Comparison of ENCODE assay signal across 8 cellular contexts in genomic region chr4:48905363-48906015, GRCh38. TPM values are rescaled to one million over a fixed set of nuclear protein-coding genes. Genes with fewer than 3 reads are reported as not detected.
DNase-seq lines count a peak whose midpoint lies in the region; ATAC-seq and TF ChIP-seq lines count a peak whose summit lies in the region.

No MANE protein-coding gene starts in this region.

- TF ChIP-seq EP300 in neural cell (conservative IDR thresholded peaks at IDR 0.05; ENCODE audit: poor library complexity, severe bottlenecking), result no peak

- TF ChIP-seq CTCF in DND-41 (IDR thresholded peaks at IDR 0.05; ENCODE audit: borderline replicate concordance, extremely low read depth, low read length, poor library complexity, severe bottlenecking) (no peak), NB4 (IDR thresholded peaks at IDR 0.05; ENCODE audit: low read depth, low read length) (peak; percentile 16), neural cell (IDR thresholded peaks at IDR 0.05; ENCODE audit: poor library complexity, severe bottlenecking) (no peak)

- H3K36me3 ChIP-seq in DND-41 (ENCODE audit: insufficient read depth, low read length) (peaks cover 39% of the 10 kb centered on the region), neural cell (ENCODE audit: insufficient read depth, low read length) (peaks cover 5% of the 10 kb centered on the region)
- H3K36me3 ChIP-seq in effector memory CD4-positive, alpha-beta T cell (ENCODE audit: control insufficient read depth, insufficient read depth, low read length), result peaks cover 22% of the 10 kb centered on the region

- H3K27ac ChIP-seq in DND-41 (ENCODE audit: low read length) (peak overlapping the region; percentile 82), neural cell (ENCODE audit: low read length) (no peak overlapping the region), caudate nucleus (ENCODE audit: low read depth, low read length) (no peak overlapping the region)
- peak overlapping the region; percentile 63 for H3K27ac ChIP-seq in effector memory CD4-positive, alpha-beta T cell (ENCODE audit: insufficient read depth, low read length, poor library complexity, severe bottlenecking)

- H4K20me1 ChIP-seq in DND-41 (ENCODE audit: insufficient read depth, low read length) (no peaks in the 10 kb centered on the region), neural cell (ENCODE audit: insufficient read depth) (no peaks in the 10 kb centered on the region)

- H3K4me1 ChIP-seq in DND-41 (ENCODE audit: insufficient read depth, low read length), result peaks cover 28% of the 10 kb centered on the region
- peaks cover 15% of the 10 kb centered on the region for H3K4me1 ChIP-seq in effector memory CD4-positive, alpha-beta T cell (ENCODE audit: control insufficient read depth, insufficient read depth, low read length, poor library complexity, severe bottlenecking)

- H2AFZ ChIP-seq in DND-41 (ENCODE audit: low read depth, low read length), result peak overlapping the region; percentile 82; the same call in 1 of the 2 replicates
- H2AFZ ChIP-seq in neural cell (ENCODE audit: low read depth, low read length), result no peak overlapping the region

- H3K9me3 ChIP-seq in DND-41 (ENCODE audit: insufficient read depth, low read length, severe bottlenecking) (no peaks in the 10 kb centered on the region), neural cell (ENCODE audit: low read length) (no peaks in the 10 kb centered on the region)
- H3K9me3 ChIP-seq in effector memory CD4-positive, alpha-beta T cell (ENCODE audit: control insufficient read depth, low read length), result no peaks in the 10 kb centered on the region

- TF ChIP-seq POLR2A in NB4 (IDR thresholded peaks at IDR 0.05; ENCODE audit: extremely low read depth, insufficient read length), result no peak

- H3K4me2 ChIP-seq in DND-41 (ENCODE audit: insufficient read depth, low read length) (peak overlapping the region; percentile 98), neural cell (ENCODE audit: low read length) (peak overlapping the region; percentile 39)

- H3K9ac ChIP-seq in DND-41 (ENCODE audit: low read depth, low read length), result peak overlapping the region; percentile 89
- H3K9ac ChIP-seq in neural cell (ENCODE audit: low read length), result peak overlapping the region; percentile 77

- TF ChIP-seq RAD21 in neural cell (conservative IDR thresholded peaks at IDR 0.05), result no peak

- no peaks in the 10 kb centered on the region for H3F3A ChIP-seq in neural cell (ENCODE audit: insufficient read depth, low read length, poor library complexity, severe bottlenecking)

- ATAC-seq in DND-41 (ENCODE audit: insufficient read depth, low read depth) (no peak), GM21717 (IDR thresholded peaks at IDR 0.05; ENCODE audit: unreplicated experiment) (no peak), GM19023 (IDR thresholded peaks at IDR 0.05; ENCODE audit: unreplicated experiment) (no peak)

- H3K79me2 ChIP-seq in DND-41 (ENCODE audit: insufficient read depth, low read length) (peaks cover 26% of the 10 kb centered on the region), neural cell (replicated peaks; ENCODE audit: insufficient read depth, low read length) (peaks cover 3% of the 10 kb centered on the region)

- H3K4me3 ChIP-seq in DND-41 (ENCODE audit: low read depth in 1 of 2, low read length in 2 of 2) (peak overlapping the region; percentile 83 to 97; a peak in 3 of 4 replicates), NB4 (ENCODE audit: low read depth, low read length) (peak overlapping the region; percentile 54), neural cell (ENCODE audit: low read length) (peak overlapping the region; percentile 76)
- H3K4me3 ChIP-seq in effector memory CD4-positive, alpha-beta T cell (ENCODE audit: insufficient read depth, low read depth, low read length, poor library complexity, severe bottlenecking), result peak overlapping the region; percentile 55

- H3K9me2 ChIP-seq in neural cell (ENCODE audit: insufficient read depth, low read length), result no peaks in the 10 kb centered on the region

- DNase-seq in DND-41 (no peak), NB4 (ENCODE audit: low read depth) (peak; percentile 8), mesenteric fat pad (ENCODE audit: low spot score) (no peak), caudate nucleus (lab: John Stamatoyannopoulos, UW) (no peak)
- DNase-seq in effector memory CD4-positive, alpha-beta T cell, result no peak

- H3K27me3 ChIP-seq in DND-41 (ENCODE audit: insufficient read depth, low read length, poor library complexity) (no peaks in the 10 kb centered on the region), neural cell (ENCODE audit: insufficient read depth, low read depth, low read length) (no peaks in the 10 kb centered on the region)
- H3K27me3 ChIP-seq in effector memory CD4-positive, alpha-beta T cell (replicated peaks; ENCODE audit: control insufficient read depth, insufficient read depth, low read length, poor library complexity, severe bottlenecking), result no peaks in the 10 kb centered on the region

TF ChIP-seq in neural cell, 6 proteins besides CTCF, POLR2A, EP300 and RAD21:
- TF ChIP-seq TAF1 (IDR thresholded peaks at IDR 0.05; ENCODE audit: low read depth), result no peak
- no peak for TF ChIP-seq SMC3 (conservative IDR thresholded peaks at IDR 0.05; ENCODE audit: poor library complexity)
- TF ChIP-seq EZH2 (IDR thresholded peaks at IDR 0.05; ENCODE audit: borderline replicate concordance, insufficient read depth, low read length, poor library complexity, severe bottlenecking), result no peak
- TF ChIP-seq POLR2AphosphoS5 (IDR thresholded peaks at IDR 0.05), result no peak
- TF ChIP-seq, protein P1, sequence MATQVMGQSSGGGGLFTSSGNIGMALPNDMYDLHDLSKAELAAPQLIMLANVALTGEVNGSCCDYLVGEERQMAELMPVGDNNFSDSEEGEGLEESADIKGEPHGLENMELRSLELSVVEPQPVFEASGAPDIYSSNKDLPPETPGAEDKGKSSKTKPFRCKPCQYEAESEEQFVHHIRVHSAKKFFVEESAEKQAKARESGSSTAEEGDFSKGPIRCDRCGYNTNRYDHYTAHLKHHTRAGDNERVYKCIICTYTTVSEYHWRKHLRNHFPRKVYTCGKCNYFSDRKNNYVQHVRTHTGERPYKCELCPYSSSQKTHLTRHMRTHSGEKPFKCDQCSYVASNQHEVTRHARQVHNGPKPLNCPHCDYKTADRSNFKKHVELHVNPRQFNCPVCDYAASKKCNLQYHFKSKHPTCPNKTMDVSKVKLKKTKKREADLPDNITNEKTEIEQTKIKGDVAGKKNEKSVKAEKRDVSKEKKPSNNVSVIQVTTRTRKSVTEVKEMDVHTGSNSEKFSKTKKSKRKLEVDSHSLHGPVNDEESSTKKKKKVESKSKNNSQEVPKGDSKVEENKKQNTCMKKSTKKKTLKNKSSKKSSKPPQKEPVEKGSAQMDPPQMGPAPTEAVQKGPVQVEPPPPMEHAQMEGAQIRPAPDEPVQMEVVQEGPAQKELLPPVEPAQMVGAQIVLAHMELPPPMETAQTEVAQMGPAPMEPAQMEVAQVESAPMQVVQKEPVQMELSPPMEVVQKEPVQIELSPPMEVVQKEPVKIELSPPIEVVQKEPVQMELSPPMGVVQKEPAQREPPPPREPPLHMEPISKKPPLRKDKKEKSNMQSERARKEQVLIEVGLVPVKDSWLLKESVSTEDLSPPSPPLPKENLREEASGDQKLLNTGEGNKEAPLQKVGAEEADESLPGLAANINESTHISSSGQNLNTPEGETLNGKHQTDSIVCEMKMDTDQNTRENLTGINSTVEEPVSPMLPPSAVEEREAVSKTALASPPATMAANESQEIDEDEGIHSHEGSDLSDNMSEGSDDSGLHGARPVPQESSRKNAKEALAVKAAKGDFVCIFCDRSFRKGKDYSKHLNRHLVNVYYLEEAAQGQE (IDR thresholded peaks at IDR 0.05; ENCODE audit: borderline replicate concordance), result no peak
- TF ChIP-seq MXI1 (conservative IDR thresholded peaks at IDR 0.05; ENCODE audit: poor library complexity, severe bottlenecking), result no peak

RNA-seq across cellular contexts. Expression of gene OCIAD2, which starts 1.1 kb away (rescaled TPM):
- 67.2 and 69.7 TPM in 2 replicates for polyA plus RNA-seq in neural cell
- polyA minus RNA-seq in neural cell, result 19.5 and 22.0 TPM in 2 replicates
- 4.5 TPM for total RNA-seq in mesenteric fat pad

Comparison
In these comparisons a context has a peak if more than half of its experiments do, and no peak if none do; other contexts are left out.
1. H3K27ac ChIP-seq: peak in DND-41 (single experiment) and effector memory CD4-positive, alpha-beta T cell (single experiment); none in neural cell (single experiment) and caudate nucleus (single experiment).
2. Peak in every context shown above with its lines, with median percentiles within 50 percentile points of each other: H3K4me3 ChIP-seq.